ENCODE assay signal across 1 cellular context in the genomic region with DNA sequence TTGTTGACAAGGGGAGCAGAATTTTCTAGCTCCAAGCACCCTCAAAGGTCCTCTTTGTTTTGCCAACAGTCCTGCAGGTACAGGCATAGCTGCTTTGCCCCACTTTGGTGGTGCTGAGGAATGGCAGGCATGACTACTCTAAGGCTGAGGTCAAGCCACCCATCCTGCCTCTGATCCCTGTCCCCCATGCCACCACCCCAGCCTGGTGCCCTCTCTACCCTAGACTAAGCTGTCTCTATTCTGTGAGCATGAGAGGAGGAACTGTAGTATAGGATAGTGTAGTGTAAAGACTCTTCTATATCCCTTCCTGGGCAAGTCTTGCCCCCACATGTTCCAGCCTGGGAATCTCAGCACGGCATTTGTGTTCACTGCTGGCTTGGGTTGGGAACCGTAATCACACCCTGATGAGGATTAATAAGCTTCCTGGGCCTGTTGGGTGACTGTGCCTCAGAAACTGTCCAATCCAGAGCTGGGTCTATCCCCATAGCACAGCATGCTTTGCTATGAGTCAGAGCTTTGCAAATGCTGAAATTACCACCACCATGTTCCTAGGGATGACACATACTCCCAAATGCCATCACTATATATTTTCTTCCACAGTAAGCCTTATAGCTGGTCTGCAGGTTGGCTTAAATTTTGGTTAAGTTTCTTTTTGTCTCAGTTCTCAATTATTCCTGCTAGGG.
TF ChIP-seq lines count a peak whose summit lies in the region.

No MANE protein-coding gene starts in this region.

TF ChIP-seq in HCT116, 20 proteins besides CTCF, POLR2A, EP300 and RAD21 (continued from another document):
- TF ChIP-seq JUND (IDR thresholded peaks at IDR 0.05) (peak; percentile 33; the same call in 1 of the 2 replicates), SIN3A (IDR thresholded peaks at IDR 0.05; ENCODE audit: low read depth) (no peak), EGR1 (IDR thresholded peaks at IDR 0.05; ENCODE audit: low read depth) (no peak), FOSL1 (IDR thresholded peaks at IDR 0.05; ENCODE audit: low read depth) (peak; percentile 47; the same call in 1 of the 2 replicates), ATF3 (IDR thresholded peaks at IDR 0.05) (no peak), EZH2 (IDR thresholded peaks at IDR 0.05) (no peak), TCF7L2 (IDR thresholded peaks at IDR 0.05; ENCODE audit: borderline replicate concordance, extremely low read depth, insufficient read depth, insufficient read length) (no peak)
